Comparison of ENCODE assay signal across 9 cellular contexts in the genomic region with DNA sequence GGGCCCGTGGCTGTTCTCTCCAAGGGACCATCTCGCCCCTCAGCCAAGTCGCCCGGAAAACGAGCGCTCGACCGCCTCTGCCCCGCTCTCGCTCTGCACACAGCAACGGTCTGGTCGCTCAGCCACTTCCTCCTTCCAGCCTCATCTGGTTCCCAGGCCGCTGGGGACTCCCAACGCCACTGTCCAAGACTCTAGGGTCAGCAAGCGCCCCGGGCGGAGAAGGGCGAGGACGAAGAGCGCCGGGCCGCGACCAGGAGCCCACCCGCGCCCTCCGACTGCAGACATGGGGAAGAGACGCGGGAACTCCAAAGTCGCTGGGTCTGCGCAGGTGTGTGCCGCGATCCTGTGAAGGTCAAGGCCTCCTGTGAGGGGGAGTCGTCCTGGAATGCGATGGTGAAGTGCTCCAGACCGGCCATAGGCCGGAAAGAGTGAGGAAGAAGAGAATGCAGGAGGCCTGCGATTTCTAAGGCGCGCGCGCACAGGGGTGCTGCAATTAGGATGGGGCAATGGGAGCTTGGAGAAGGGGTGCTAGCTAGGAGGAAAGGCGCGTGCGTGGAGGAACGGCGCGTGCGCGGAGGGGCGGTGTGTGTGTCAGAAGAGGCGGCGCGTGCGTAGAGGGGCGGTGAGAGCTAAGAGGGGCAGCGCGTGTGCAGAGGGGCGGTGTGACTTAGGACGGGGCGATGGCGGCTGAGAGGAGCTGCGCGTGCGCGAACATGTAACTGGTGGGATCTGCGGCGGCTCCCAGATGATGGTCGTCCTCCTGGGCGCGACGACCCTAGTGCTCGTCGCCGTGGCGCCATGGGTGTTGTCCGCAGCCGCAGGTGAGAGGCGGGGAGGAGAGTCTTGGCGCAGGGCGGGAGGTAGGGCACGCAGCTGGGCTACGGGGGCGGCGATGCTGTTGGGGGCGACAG. TPM values are rescaled to one million over a fixed set of nuclear protein-coding genes. Genes with fewer than 3 reads are reported as not detected.
DNase-seq lines count a peak whose midpoint lies in the region; ATAC-seq and TF ChIP-seq lines count a peak whose summit lies in the region.
"Had no signal": no experiment of that assay in that cellular context is flagged by ENCODE, and none has a peak within 500 bp of the region (broad histone marks: within the 10 kb centered on the region; RNA-seq: fewer than 3 reads in every experiment).

Gene IFNAR1 (plus strand): TSS at position 660 of the 911 bp plus-strand sequence. CDS start 86 bp downstream, at position 746.

- H3K4me3 Mint-ChIP-seq in activated CD4-positive, alpha-beta T cell treated with anti-CD3 and anti-CD28 coated beads, Interleukin-2, amount 10 ng/mL, durations not matched to agents 7 days and 5 days: no peak within 1 kb of the TSS

- H3K4me3 ChIP-seq in left lung: peak within 1 kb of the TSS; percentile 78 to 98

- H3K36me3 ChIP-seq in left lung: no peaks in the 10 kb centered on the region

- intact Hi-C loops in left lung (cut with DNase I): no loop called here

- DNase-seq in C1 segment of cervical spinal cord (lab: John Stamatoyannopoulos, UW) (peak; percentile 85 to 99 (median 97)), NCI-H526 treated with DMSO at 0.1 percent for 48 hours (lab: John Stamatoyannopoulos, UW) (peak; percentile 96), dedifferentiated amniotic fluid mesenchymal stem cell (ENCODE audit: extremely low spot score) (peak; percentile 98), left lung (peak; percentile 99)
- DNase-seq in activated CD4-positive, alpha-beta T cell treated with anti-CD3 and anti-CD28 coated beads, Interleukin-2, amount 10 ng/mL, durations not matched to agents 7 days and 5 days: peak; percentile 98
- DNase-seq in stimulated activated CD4-positive, alpha-beta T cell treated with anti-CD3 and anti-CD28 coated beads, Interleukin-2, amount 100 ng/mL, for 48 hours: peak; percentile 98 to 99

- peaks cover 4% of the 10 kb centered on the region for H3K27me3 Mint-ChIP-seq in activated CD4-positive, alpha-beta T cell treated with anti-CD3 and anti-CD28 coated beads, Interleukin-2, amount 10 ng/mL, durations not matched to agents 7 days and 5 days
- H3K27me3 Mint-ChIP-seq: stimulated activated naive CD8-positive, alpha-beta T cell treated with anti-CD3 and anti-CD28 coated beads, Interleukin-15, Interleukin-2, amounts not matched to agents 100 ng/mL and 50 ng/mL, for 24 hours had no signal

- CTCF ChIA-PET in activated CD4-positive, alpha-beta T cell treated with anti-CD3 and anti-CD28 coated beads, Interleukin-2, amount 10 ng/mL, durations not matched to agents 7 days and 5 days (lab: Charles Lee): interaction anchor here (0.8 to 1.3 kb wide), 8 partner anchors 16 to 596 kb away, joined by 3 to 9 read pairs (median 3); partner anchors contain the start of gene SYNJ1

- no peaks in the 10 kb centered on the region for H3K27me3 ChIP-seq in left lung

- peak within 1 kb of the TSS; percentile 99 for H3K27ac ChIP-seq in left lung

- ATAC-seq in GM19351 (IDR thresholded peaks at IDR 0.05; ENCODE audit: unreplicated experiment): peak; percentile 74
- peak; percentile 76 for ATAC-seq in HG03520 (IDR thresholded peaks at IDR 0.05; ENCODE audit: unreplicated experiment)
- ATAC-seq in left lung: peak; percentile 98

- no peaks in the 10 kb centered on the region for H3K9me3 ChIP-seq in left lung

- H3K36me3 Mint-ChIP-seq in activated CD4-positive, alpha-beta T cell treated with anti-CD3 and anti-CD28 coated beads, Interleukin-2, amount 10 ng/mL, durations not matched to agents 7 days and 5 days (ENCODE audit: low read depth): peaks cover 12% of the 10 kb centered on the region

- peaks cover 28% of the 10 kb centered on the region for H3K4me1 Mint-ChIP-seq in activated CD4-positive, alpha-beta T cell treated with anti-CD3 and anti-CD28 coated beads, Interleukin-2, amount 10 ng/mL, durations not matched to agents 7 days and 5 days

- H3K27ac Mint-ChIP-seq in activated CD4-positive, alpha-beta T cell treated with anti-CD3 and anti-CD28 coated beads, Interleukin-2, amount 10 ng/mL, durations not matched to agents 7 days and 5 days: no peak within 1 kb of the TSS

- peaks cover 18 to 34% of the 10 kb centered on the region in 2 donors for H3K4me1 ChIP-seq in left lung

- TF ChIP-seq CTCF in left lung (IDR thresholded peaks at IDR 0.05): no peak

- POLR2A ChIA-PET in activated CD4-positive, alpha-beta T cell treated with anti-CD3 and anti-CD28 coated beads, Interleukin-2, amount 10 ng/mL, durations not matched to agents 7 days and 5 days (lab: Charles Lee): interaction anchor here (0.7 to 1.4 kb wide), 2 partner anchors 38 to 264 kb away, joined by 3 to 8 read pairs; no protein-coding TSS in a partner anchor

- no peaks in the 10 kb centered on the region for H3K9me3 Mint-ChIP-seq in activated CD4-positive, alpha-beta T cell treated with anti-CD3 and anti-CD28 coated beads, Interleukin-2, amount 10 ng/mL, durations not matched to agents 7 days and 5 days
- H3K9me3 Mint-ChIP-seq: stimulated activated naive CD8-positive, alpha-beta T cell treated with anti-CD3 and anti-CD28 coated beads, Interleukin-15, Interleukin-2, amounts not matched to agents 100 ng/mL and 50 ng/mL, for 24 hours had no signal

RNA-seq across cellular contexts. Expression of gene IFNAR1, which starts in this region (rescaled TPM):
- total RNA-seq in activated CD4-positive, alpha-beta T cell treated with anti-CD3 and anti-CD28 coated beads, Interleukin-2, amount 10 ng/mL, durations not matched to agents 7 days and 5 days: 10 to 100 TPM; 37.6 to 40.9 TPM
- total RNA-seq in left lung: 10 to 100 TPM; 63.4 to 71.3 TPM

Comparison
In these comparisons a context has a peak if more than half of its experiments do, and no peak if none do; other contexts are left out.
1. Peak in every context shown above with its lines: DNase-seq, ATAC-seq, H3K4me3 ChIP-seq and H3K27ac ChIP-seq.